ENCODE assay signal across 2 cellular contexts in the genomic region with DNA sequence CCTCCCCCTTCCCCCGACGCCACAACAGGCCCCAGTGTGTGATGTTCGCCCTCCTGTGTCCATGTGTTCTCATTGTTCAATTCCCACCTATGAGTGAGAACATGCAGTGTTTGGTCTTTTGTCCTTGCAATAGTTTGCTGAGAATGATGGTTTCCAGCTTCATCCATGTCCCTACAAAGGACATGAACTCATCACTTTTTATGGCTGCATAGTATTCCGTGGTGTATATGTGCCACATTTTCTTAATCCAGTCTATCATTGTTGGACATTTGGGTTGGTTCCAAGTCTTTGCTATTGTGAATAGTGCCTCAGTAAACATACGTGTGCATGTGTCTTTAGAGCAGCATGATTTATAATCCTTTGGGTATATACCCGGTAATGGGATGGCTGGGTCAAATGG.
A peak's percentile ranks its signal among the peaks of the same experiment; 100 is the strongest.
DNase-seq lines count a peak whose midpoint lies in the region; ATAC-seq, FAIRE-seq and TF ChIP-seq lines count a peak whose summit lies in the region.
"Not testable (repeated sequence)": the region's sequence is repeated elsewhere in the genome, so short reads cannot be mapped to it uniquely, and the experiment has no call there.

No MANE protein-coding gene starts in this region.

- not testable (repeated sequence) for TF ChIP-seq POLR2A in K562 (conservative IDR thresholded peaks at IDR 0.05)

- WGBS in K562 (ENCODE audit: insufficient coverage, low coverage, missing lambda C conversion rate): 3% methylated on average over 5 of the region's 6 CpGs

- not testable (repeated sequence) for FAIRE-seq in K562 (lab: Jason Lieb, UNC)

- not testable (repeated sequence) for H3K79me2 ChIP-seq in K562 (ENCODE audit: control insufficient read depth, insufficient read depth, low read length)

- intact Hi-C loops in K562 (cut with micrococcal nuclease): not testable (repeated sequence)

- POLR2A ChIA-PET in HEK293 (lab: Yijun Ruan, JAX); K562 (lab: Yijun Ruan, JAX): not testable (repeated sequence)

- not testable (repeated sequence) for H3K36me3 ChIP-seq in HEK293 (ENCODE audit: control insufficient read depth in 2 of 2, insufficient read depth in 1 of 2, low read length in 2 of 2); K562 (ENCODE audit: control insufficient read depth, insufficient read depth, low read length)

- not testable (repeated sequence) for DNase-seq in K562 (ENCODE audit: extremely low read depth in 1 of 4, low spot score in 3 of 4)

- TF ChIP-seq CTCF in HEK293 (tag by site-specific recombination; IDR thresholded peaks at IDR 0.05); K562 (IDR thresholded peaks at IDR 0.05 in 2 of 3, conservative IDR thresholded peaks at IDR 0.05 in 1 of 3; ENCODE audit: insufficient read depth in 2 of 3, low read depth in 1 of 3, low read length in 3 of 3): not testable (repeated sequence)

- H3K4me1 ChIP-seq in HEK293 (ENCODE audit: control insufficient read depth, insufficient read depth, low read length); K562 (replicated peaks in 1 of 2; ENCODE audit: control insufficient read depth in 2 of 2, insufficient read depth in 2 of 2, low read length in 2 of 2): not testable (repeated sequence)

- not testable (repeated sequence) for ATAC-seq in K562

- not testable (repeated sequence) for H3K9me3 ChIP-seq in HEK293 (ENCODE audit: control insufficient read depth, insufficient read depth, low read depth, low read length); K562 (replicated peaks; ENCODE audit: control insufficient read depth, insufficient read depth, low read depth, low read length)

- not testable (repeated sequence) for H3K4me2 ChIP-seq in K562 (ENCODE audit: insufficient read depth, low read length)

- not testable (repeated sequence) for BruUV-seq in K562 (replicated peaks; lab: Mats Ljungman, UMichigan)

- not testable (repeated sequence) for H3K9me1 ChIP-seq in K562 (ENCODE audit: control insufficient read depth, insufficient read depth, low read length)

- H3K4me3 ChIP-seq in HEK293 (ENCODE audit: low read depth, low read length); K562: not testable (repeated sequence)

- H3K27ac ChIP-seq in HEK293 (ENCODE audit: extremely low read depth, low read depth, low read length); K562 (ENCODE audit: extremely low read depth, low read depth, low read length): not testable (repeated sequence)

- TF ChIP-seq EP300 in K562 (IDR thresholded peaks at IDR 0.05; ENCODE audit: low read length): not testable (repeated sequence)

- in situ Hi-C loops in K562 (cut with MboI): not testable (repeated sequence)

- not testable (repeated sequence) for H3K27me3 ChIP-seq in K562 (ENCODE audit: control insufficient read depth in 2 of 2, insufficient read depth in 2 of 2, low read length in 2 of 2)

- H4K20me1 ChIP-seq in K562 (replicated peaks; ENCODE audit: control insufficient read depth, insufficient read depth, low read length): not testable (repeated sequence)

- not testable (repeated sequence) for H2AFZ ChIP-seq in K562 (ENCODE audit: low read depth, low read length)

- not testable (repeated sequence) for TF ChIP-seq RAD21 in K562 (CRISPR knock-in tag; conservative IDR thresholded peaks at IDR 0.05 in 1 of 2, IDR thresholded peaks at IDR 0.05 in 1 of 2)

- not testable (repeated sequence) for H3K9ac ChIP-seq in K562 (ENCODE audit: insufficient read depth in 1 of 2, low read depth in 2 of 2, low read length in 2 of 2)

- CTCF ChIA-PET in HEK293 (lab: Yijun Ruan, JAX): interaction anchor here (1.6 kb wide), 1 partner anchor 87 kb away, joined by 5 read pairs; no protein-coding TSS in a partner anchor
- CTCF ChIA-PET in K562 (lab: Yijun Ruan, JAX; ENCODE audit: low intra/inter-chr PET ratio): not testable (repeated sequence)

TF ChIP-seq in HEK293, 187 proteins besides CTCF, POLR2A, EP300 and RAD21:
- TF ChIP-seq, protein P1, sequence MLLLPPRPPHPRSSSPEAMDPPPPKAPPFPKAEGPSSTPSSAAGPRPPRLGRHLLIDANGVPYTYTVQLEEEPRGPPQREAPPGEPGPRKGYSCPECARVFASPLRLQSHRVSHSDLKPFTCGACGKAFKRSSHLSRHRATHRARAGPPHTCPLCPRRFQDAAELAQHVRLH (tag by site-specific recombination; IDR thresholded peaks at IDR 0.05): 0 out of 2 replicates have a peak, but pooled peaks have one; percentile 37
- peak; percentile 91 for TF ChIP-seq ZNF146 (tag by site-specific recombination; IDR thresholded peaks at IDR 0.05)

TF ChIP-seq in K562, 482 proteins besides CTCF, POLR2A, EP300 and RAD21:
- peak; percentile 33 for TF ChIP-seq ZNF146 (CRISPR knock-in tag; IDR thresholded peaks at IDR 0.05; ENCODE audit: unreplicated experiment)
